1 cellular context compared by ENCODE assay signal in genomic region chr5:140564196-140565023, GRCh38.
TF ChIP-seq lines count a peak whose summit lies in the region.

A gene with protein sequence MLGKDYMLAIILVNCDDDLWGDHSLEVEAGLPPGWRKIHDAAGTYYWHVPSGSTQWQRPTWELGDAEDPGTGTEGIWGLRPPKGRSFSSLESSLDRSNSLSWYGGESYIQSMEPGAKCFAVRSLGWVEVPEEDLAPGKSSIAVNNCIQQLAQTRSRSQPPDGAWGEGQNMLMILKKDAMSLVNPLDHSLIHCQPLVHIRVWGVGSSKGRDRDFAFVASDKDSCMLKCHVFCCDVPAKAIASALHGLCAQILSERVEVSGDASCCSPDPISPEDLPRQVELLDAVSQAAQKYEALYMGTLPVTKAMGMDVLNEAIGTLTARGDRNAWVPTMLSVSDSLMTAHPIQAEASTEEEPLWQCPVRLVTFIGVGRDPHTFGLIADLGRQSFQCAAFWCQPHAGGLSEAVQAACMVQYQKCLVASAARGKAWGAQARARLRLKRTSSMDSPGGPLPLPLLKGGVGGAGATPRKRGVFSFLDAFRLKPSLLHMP (minus strand): TSS chr5:140564598. CDS start chr5:140564245, 353 bp downstream.
A gene with protein sequence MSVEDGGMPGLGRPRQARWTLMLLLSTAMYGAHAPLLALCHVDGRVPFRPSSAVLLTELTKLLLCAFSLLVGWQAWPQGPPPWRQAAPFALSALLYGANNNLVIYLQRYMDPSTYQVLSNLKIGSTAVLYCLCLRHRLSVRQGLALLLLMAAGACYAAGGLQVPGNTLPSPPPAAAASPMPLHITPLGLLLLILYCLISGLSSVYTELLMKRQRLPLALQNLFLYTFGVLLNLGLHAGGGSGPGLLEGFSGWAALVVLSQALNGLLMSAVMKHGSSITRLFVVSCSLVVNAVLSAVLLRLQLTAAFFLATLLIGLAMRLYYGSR (plus strand): TSS chr5:140564828. CDS start chr5:140567170, 2,342 bp downstream.

TF ChIP-seq in K562, 482 proteins besides CTCF, POLR2A, EP300 and RAD21 (continued from another document and continues in another):
- TF ChIP-seq GTF2B (IDR thresholded peaks at IDR 0.05; ENCODE audit: extremely low read depth, insufficient read length) (no peak), CBX5 (IDR thresholded peaks at IDR 0.05; ENCODE audit: borderline replicate concordance, low read depth) (no peak; the same call in 1 of the 2 replicates), ATF7 (IDR thresholded peaks at IDR 0.05) (peak; percentile 99), KLF6 (CRISPR knock-in tag; IDR thresholded peaks at IDR 0.05; ENCODE audit: borderline replicate concordance) (no peak), POLR2B (IDR thresholded peaks at IDR 0.05; ENCODE audit: low read depth, partially characterized antibody) (peak; percentile 82), HNRNPL (IDR thresholded peaks at IDR 0.05; ENCODE audit: low read depth, low read length) (no peak), TRIM25 (IDR thresholded peaks at IDR 0.05; ENCODE audit: borderline replicate concordance) (no peak), STAG1 (CRISPR knock-in tag; IDR thresholded peaks at IDR 0.05; ENCODE audit: borderline replicate concordance) (no peak), ADNP (tag; IDR thresholded peaks at IDR 0.05) (no peak), CHD7 (IDR thresholded peaks at IDR 0.05; ENCODE audit: low read depth, low read length) (no peak), HMBOX1 (IDR thresholded peaks at IDR 0.05) (no peak), MXD1 (CRISPR knock-in tag; IDR thresholded peaks at IDR 0.05; ENCODE audit: borderline replicate concordance, poor library complexity, severe bottlenecking) (peak; percentile 8), ZZZ3 (IDR thresholded peaks at IDR 0.05) (no peak), CHCHD3 (CRISPR knock-in tag; IDR thresholded peaks at IDR 0.05) (peak; percentile 4; the same call in 1 of the 2 replicates), GABPB2 (CRISPR knock-in tag; conservative IDR thresholded peaks at IDR 0.05) (no peak), GATAD2B (IDR thresholded peaks at IDR 0.05; ENCODE audit: borderline replicate concordance) (peak; percentile 100), NFXL1 (CRISPR knock-in tag; IDR thresholded peaks at IDR 0.05) (no peak), ZNF384 (IDR thresholded peaks at IDR 0.05; ENCODE audit: low read depth, low read length) (no peak), CBFA2T3 (IDR thresholded peaks at IDR 0.05) (no peak), ZFP36 (IDR thresholded peaks at IDR 0.05; ENCODE audit: low read depth, low read length, partially characterized antibody) (peak; percentile 2), POLR2AphosphoS5 (IDR thresholded peaks at IDR 0.05; ENCODE audit: control insufficient read depth, insufficient read depth, low read depth, low read length) (peak; percentile 82), TFAM (CRISPR knock-in tag; conservative IDR thresholded peaks at IDR 0.05) (no peak), ZNF639 (CRISPR knock-in tag; conservative IDR thresholded peaks at IDR 0.05 in 1 of 2, IDR thresholded peaks at IDR 0.05 in 1 of 2) (peak in 1 of 2 experiments; percentile 97; a peak in 2 of 4 replicates), ZNF133 (CRISPR knock-in tag; IDR thresholded peaks at IDR 0.05) (no peak)
- TF ChIP-seq, protein P1, sequence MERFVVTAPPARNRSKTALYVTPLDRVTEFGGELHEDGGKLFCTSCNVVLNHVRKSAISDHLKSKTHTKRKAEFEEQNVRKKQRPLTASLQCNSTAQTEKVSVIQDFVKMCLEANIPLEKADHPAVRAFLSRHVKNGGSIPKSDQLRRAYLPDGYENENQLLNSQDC (CRISPR knock-in tag; IDR thresholded peaks at IDR 0.05): no peak; the same call in 1 of the 2 replicates
- TF ChIP-seq, protein P2, sequence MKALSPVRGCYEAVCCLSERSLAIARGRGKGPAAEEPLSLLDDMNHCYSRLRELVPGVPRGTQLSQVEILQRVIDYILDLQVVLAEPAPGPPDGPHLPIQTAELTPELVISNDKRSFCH (CRISPR knock-in tag; IDR thresholded peaks at IDR 0.05): no peak
- TF ChIP-seq, protein P2 (tag; IDR thresholded peaks at IDR 0.05): no peak
- TF ChIP-seq, protein P3, sequence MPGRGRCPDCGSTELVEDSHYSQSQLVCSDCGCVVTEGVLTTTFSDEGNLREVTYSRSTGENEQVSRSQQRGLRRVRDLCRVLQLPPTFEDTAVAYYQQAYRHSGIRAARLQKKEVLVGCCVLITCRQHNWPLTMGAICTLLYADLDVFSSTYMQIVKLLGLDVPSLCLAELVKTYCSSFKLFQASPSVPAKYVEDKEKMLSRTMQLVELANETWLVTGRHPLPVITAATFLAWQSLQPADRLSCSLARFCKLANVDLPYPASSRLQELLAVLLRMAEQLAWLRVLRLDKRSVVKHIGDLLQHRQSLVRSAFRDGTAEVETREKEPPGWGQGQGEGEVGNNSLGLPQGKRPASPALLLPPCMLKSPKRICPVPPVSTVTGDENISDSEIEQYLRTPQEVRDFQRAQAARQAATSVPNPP (IDR thresholded peaks at IDR 0.05; ENCODE audit: borderline replicate concordance, insufficient read depth, insufficient read length): no peak
- TF ChIP-seq, protein P4, sequence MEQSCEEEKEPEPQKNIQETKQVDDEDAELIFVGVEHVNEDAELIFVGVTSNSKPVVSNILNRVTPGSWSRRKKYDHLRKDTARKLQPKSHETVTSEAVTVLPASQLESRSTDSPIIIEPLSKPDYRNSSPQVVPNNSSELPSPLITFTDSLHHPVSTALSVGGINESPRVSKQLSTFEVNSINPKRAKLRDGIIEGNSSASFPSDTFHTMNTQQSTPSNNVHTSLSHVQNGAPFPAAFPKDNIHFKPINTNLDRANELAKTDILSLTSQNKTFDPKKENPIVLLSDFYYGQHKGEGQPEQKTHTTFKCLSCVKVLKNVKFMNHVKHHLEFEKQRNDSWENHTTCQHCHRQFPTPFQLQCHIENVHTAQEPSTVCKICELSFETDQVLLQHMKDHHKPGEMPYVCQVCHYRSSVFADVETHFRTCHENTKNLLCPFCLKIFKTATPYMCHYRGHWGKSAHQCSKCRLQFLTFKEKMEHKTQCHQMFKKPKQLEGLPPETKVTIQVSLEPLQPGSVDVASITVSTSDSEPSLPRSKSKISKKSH (CRISPR knock-in tag; IDR thresholded peaks at IDR 0.05): no peak
